8 cellular contexts compared by ENCODE assay signal in genomic region chr10:128078136-128078969, GRCh38. TPM values are rescaled to one million over a fixed set of nuclear protein-coding genes. Genes with fewer than 3 reads are reported as not detected.
DNase-seq lines count a peak whose midpoint lies in the region; ATAC-seq and TF ChIP-seq lines count a peak whose summit lies in the region.

No MANE protein-coding gene starts in this region.

- no peaks in the 10 kb centered on the region for H3K4me1 Mint-ChIP-seq in activated CD4-positive, alpha-beta memory T cell treated with anti-CD3 and anti-CD28 coated beads for 36 hours (ENCODE audit: low read depth)
- H3K4me1 Mint-ChIP-seq in osteocyte (ENCODE audit: unreplicated experiment) = no peaks in the 10 kb centered on the region

- no peaks in the 10 kb centered on the region for H3K9me3 ChIP-seq in fibroblast of lung (ENCODE audit: control insufficient read depth, insufficient read depth, low read depth, low read length)

- no peaks in the 10 kb centered on the region for H3K9me3 Mint-ChIP-seq in activated CD4-positive, alpha-beta memory T cell treated with anti-CD3 and anti-CD28 coated beads for 36 hours
- H3K9me3 Mint-ChIP-seq in osteocyte (ENCODE audit: unreplicated experiment) = no peaks in the 10 kb centered on the region

- H4K20me1 ChIP-seq in fibroblast of lung (ENCODE audit: control insufficient read depth, extremely low read depth, insufficient read depth, low read length) = no peaks in the 10 kb centered on the region

- no peak overlapping the region for H3K4me3 Mint-ChIP-seq in activated CD4-positive, alpha-beta memory T cell treated with anti-CD3 and anti-CD28 coated beads for 36 hours
- H3K4me3 Mint-ChIP-seq in osteocyte (ENCODE audit: unreplicated experiment) = no peak overlapping the region

- no peak overlapping the region for H3K4me3 ChIP-seq in BJ (ENCODE audit: low read depth, low read length)
- H3K4me3 ChIP-seq in fibroblast of lung (replicated peaks in 1 of 4; ENCODE audit: control extremely low read depth in 1 of 4, insufficient read depth in 1 of 4, low read depth in 3 of 4, low read length in 4 of 4) = no peak overlapping the region

- H3K4me1 ChIP-seq in fibroblast of lung (ENCODE audit: control insufficient read depth, extremely low read depth, insufficient read depth, low read length) = no peaks in the 10 kb centered on the region

- H3K4me2 ChIP-seq in fibroblast of lung (ENCODE audit: extremely low read depth, insufficient read depth, low read length) = no peak overlapping the region

- peak; percentile 84 for ATAC-seq in GM18868 (IDR thresholded peaks at IDR 0.05; ENCODE audit: unreplicated experiment)
- no peak for ATAC-seq in GM19324 (IDR thresholded peaks at IDR 0.05; ENCODE audit: low FRiP score, unreplicated experiment)
- no peak for ATAC-seq in GM18519 (IDR thresholded peaks at IDR 0.05; ENCODE audit: low FRiP score, unreplicated experiment)

- no peaks in the 10 kb centered on the region for H3K27me3 Mint-ChIP-seq in activated CD4-positive, alpha-beta memory T cell treated with anti-CD3 and anti-CD28 coated beads for 36 hours
- H3K27me3 Mint-ChIP-seq in osteocyte (ENCODE audit: unreplicated experiment) = peaks cover 20% of the 10 kb centered on the region

- intact Hi-C loops in activated CD4-positive, alpha-beta memory T cell treated with anti-CD3 and anti-CD28 coated beads for 36 hours (cut with micrococcal nuclease) = loop anchor here (1.0 kb wide), 1 partner anchor 72 kb away; no protein-coding TSS in a partner anchor

- POLR2A ChIA-PET in BJ (lab: Charles Lee) = no interaction called here
- POLR2A ChIA-PET in activated CD4-positive, alpha-beta memory T cell treated with anti-CD3 and anti-CD28 coated beads for 36 hours (lab: Charles Lee) = no interaction called here

- CTCF ChIA-PET in BJ (lab: Yijun Ruan, JAX) = interaction anchor here (0.6 to 7.2 kb wide), 10 partner anchors 9 to 133 kb away, joined by 3 to 137 read pairs (median 3); no protein-coding TSS in a partner anchor
- CTCF ChIA-PET in activated CD4-positive, alpha-beta memory T cell treated with anti-CD3 and anti-CD28 coated beads for 36 hours (lab: Charles Lee) = interaction anchor here (0.7 to 2.9 kb wide), 10 partner anchors 9 to 147 kb away, joined by 3 to 20 read pairs (median 3); no protein-coding TSS in a partner anchor

- TF ChIP-seq RAD21 in Ishikawa (IDR thresholded peaks at IDR 0.05; ENCODE audit: low read depth) = peak; percentile 85

- H3K9ac ChIP-seq in fibroblast of lung (ENCODE audit: insufficient read depth, low read length) = no peak overlapping the region

- H3K27ac Mint-ChIP-seq in activated CD4-positive, alpha-beta memory T cell treated with anti-CD3 and anti-CD28 coated beads for 36 hours = no peak overlapping the region
- no peak overlapping the region for H3K27ac Mint-ChIP-seq in osteocyte (ENCODE audit: unreplicated experiment)

- H2AFZ ChIP-seq in fibroblast of lung (ENCODE audit: low read length) = no peak overlapping the region

- DNase-seq in BJ (ENCODE audit: low read depth) (no peak), fibroblast of lung (ENCODE audit: low read depth in 2 of 2) (peak; percentile 13 to 51), osteocyte (ENCODE audit: extremely low spot score, unreplicated experiment) (no peak)
- DNase-seq in activated CD4-positive, alpha-beta memory T cell treated with anti-CD3 and anti-CD28 coated beads for 36 hours = peak; percentile 57

- TF ChIP-seq EP300 in Ishikawa (IDR thresholded peaks at IDR 0.05; ENCODE audit: borderline replicate concordance) = no peak

- TF ChIP-seq CTCF in BJ (IDR thresholded peaks at IDR 0.05; ENCODE audit: insufficient read depth, low read depth, low read length) (peak; percentile 93), fibroblast of lung (conservative IDR thresholded peaks at IDR 0.05 in 1 of 2, IDR thresholded peaks at IDR 0.05 in 1 of 2; ENCODE audit: low read depth in 1 of 2, low read length in 2 of 2) (peak; percentile 76 to 79), osteocyte (IDR thresholded peaks at IDR 0.05) (peak; percentile 82)

- H3K36me3 ChIP-seq in BJ (ENCODE audit: control insufficient read depth, insufficient read depth, low read length) (no peaks in the 10 kb centered on the region), fibroblast of lung (ENCODE audit: control insufficient read depth, insufficient read depth, low read length) (no peaks in the 10 kb centered on the region)

- peaks cover 43% of the 10 kb centered on the region for H3K36me3 Mint-ChIP-seq in activated CD4-positive, alpha-beta memory T cell treated with anti-CD3 and anti-CD28 coated beads for 36 hours
- H3K36me3 Mint-ChIP-seq in osteocyte (ENCODE audit: unreplicated experiment) = no peaks in the 10 kb centered on the region

- H3K79me2 ChIP-seq in fibroblast of lung (ENCODE audit: control insufficient read depth, insufficient read depth, low read length) = no peaks in the 10 kb centered on the region

- H3K27me3 ChIP-seq in BJ (ENCODE audit: control insufficient read depth, insufficient read depth, low read length) (peaks cover 5% of the 10 kb centered on the region), fibroblast of lung (ENCODE audit: control insufficient read depth, insufficient read depth, low read length) (no peaks in the 10 kb centered on the region)

- no peak overlapping the region for H3K27ac ChIP-seq in fibroblast of lung (ENCODE audit: insufficient read depth, low read length)

TF ChIP-seq in Ishikawa, 13 proteins besides CTCF, POLR2A, EP300 and RAD21:
- TF ChIP-seq ZBTB7A (IDR thresholded peaks at IDR 0.05; ENCODE audit: low read depth) = 0 out of 2 replicates have a peak, but pooled peaks have one; percentile 30
- TF ChIP-seq, protein P1, sequence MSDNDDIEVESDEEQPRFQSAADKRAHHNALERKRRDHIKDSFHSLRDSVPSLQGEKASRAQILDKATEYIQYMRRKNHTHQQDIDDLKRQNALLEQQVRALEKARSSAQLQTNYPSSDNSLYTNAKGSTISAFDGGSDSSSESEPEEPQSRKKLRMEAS (IDR thresholded peaks at IDR 0.05) = no peak

RNA-seq across cellular contexts. Expression of gene MKI67, which starts 47.9 kb away (rescaled TPM):
- 11.8 and 12.5 TPM in 2 replicates for polyA plus RNA-seq in BJ (2011; rRNA removed)
- 14.9 and 25.3 TPM in 2 replicates for polyA minus RNA-seq in BJ (2011; rRNA and poly(A)+ RNA removed)
- total RNA-seq in activated CD4-positive, alpha-beta memory T cell treated with anti-CD3 and anti-CD28 coated beads for 36 hours = 100 to 1,000 TPM; 223 to 241 TPM
- 0.26 and 4.3 TPM in 2 replicates for total RNA-seq in fibroblast of lung
- 6.4 and 24.8 TPM in 2 replicates for polyA plus RNA-seq in fibroblast of lung
- polyA plus RNA-seq in fibroblast of lung (2012) = 8.1 and 24.3 TPM in 2 replicates
- 5.0 and 18.7 TPM in 2 replicates for polyA minus RNA-seq in fibroblast of lung (ENCODE audit: low replicate concordance)
- 19.3 and 25.1 TPM in 2 replicates for total RNA-seq in osteocyte

Comparison
In these comparisons a context has a peak if more than half of its experiments do, and no peak if none do; other contexts are left out.
1. DNase-seq: peak in activated CD4-positive, alpha-beta memory T cell treated with anti-CD3 and anti-CD28 coated beads for 36 hours (single experiment) and fibroblast of lung (2 of 2); none in BJ (single experiment) and osteocyte (single experiment).
2. Peak in every context shown above with its lines, with median percentiles within 50 percentile points of each other: CTCF ChIP-seq.